In the genomic region with DNA sequence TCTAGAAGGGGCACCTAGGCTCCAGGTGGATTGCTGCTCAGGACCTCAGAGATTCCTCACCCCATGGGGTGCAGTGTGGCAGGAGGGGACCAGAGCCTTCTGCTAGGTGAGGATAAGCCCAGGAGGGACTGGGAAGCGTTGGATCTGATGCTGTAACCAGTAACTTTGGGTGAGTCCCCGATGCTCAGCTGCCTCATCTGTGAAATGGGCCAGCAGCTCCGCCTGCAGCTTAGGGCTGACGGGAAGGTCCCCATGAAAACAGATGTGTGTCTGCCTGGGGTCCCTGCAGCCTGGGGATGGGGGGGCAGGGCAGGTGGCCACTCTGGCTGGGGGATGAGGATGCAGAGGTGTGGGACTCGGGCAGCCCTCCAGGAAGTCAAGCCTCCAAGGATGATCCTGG, we compare ENCODE assay signal across 2 cellular contexts.
TF ChIP-seq lines count a peak whose summit lies in the region.

No MANE protein-coding gene starts in this region.

TF ChIP-seq in HepG2, 621 proteins besides CTCF, POLR2A, EP300 and RAD21:
- TF ChIP-seq ZNF83 (CRISPR knock-in tag; IDR thresholded peaks at IDR 0.05; ENCODE audit: borderline replicate concordance) = no peak
- TF ChIP-seq KDM2A (CRISPR knock-in tag; IDR thresholded peaks at IDR 0.05; ENCODE audit: borderline replicate concordance, low read depth) = no peak
- TF ChIP-seq RBFOX2 (IDR thresholded peaks at IDR 0.05; ENCODE audit: low read depth, low read length) = no peak
- peak; percentile 87 for TF ChIP-seq ZMYM3 (CRISPR knock-in tag; IDR thresholded peaks at IDR 0.05)
- no peak for TF ChIP-seq DNMT3B (CRISPR knock-in tag; conservative IDR thresholded peaks at IDR 0.05)
- TF ChIP-seq, protein P1, sequence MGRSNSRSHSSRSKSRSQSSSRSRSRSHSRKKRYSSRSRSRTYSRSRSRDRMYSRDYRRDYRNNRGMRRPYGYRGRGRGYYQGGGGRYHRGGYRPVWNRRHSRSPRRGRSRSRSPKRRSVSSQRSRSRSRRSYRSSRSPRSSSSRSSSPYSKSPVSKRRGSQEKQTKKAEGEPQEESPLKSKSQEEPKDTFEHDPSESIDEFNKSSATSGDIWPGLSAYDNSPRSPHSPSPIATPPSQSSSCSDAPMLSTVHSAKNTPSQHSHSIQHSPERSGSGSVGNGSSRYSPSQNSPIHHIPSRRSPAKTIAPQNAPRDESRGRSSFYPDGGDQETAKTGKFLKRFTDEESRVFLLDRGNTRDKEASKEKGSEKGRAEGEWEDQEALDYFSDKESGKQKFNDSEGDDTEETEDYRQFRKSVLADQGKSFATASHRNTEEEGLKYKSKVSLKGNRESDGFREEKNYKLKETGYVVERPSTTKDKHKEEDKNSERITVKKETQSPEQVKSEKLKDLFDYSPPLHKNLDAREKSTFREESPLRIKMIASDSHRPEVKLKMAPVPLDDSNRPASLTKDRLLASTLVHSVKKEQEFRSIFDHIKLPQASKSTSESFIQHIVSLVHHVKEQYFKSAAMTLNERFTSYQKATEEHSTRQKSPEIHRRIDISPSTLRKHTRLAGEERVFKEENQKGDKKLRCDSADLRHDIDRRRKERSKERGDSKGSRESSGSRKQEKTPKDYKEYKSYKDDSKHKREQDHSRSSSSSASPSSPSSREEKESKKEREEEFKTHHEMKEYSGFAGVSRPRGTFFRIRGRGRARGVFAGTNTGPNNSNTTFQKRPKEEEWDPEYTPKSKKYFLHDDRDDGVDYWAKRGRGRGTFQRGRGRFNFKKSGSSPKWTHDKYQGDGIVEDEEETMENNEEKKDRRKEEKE (IDR thresholded peaks at IDR 0.05) = no peak
- TF ChIP-seq ZZZ3 (CRISPR knock-in tag; IDR thresholded peaks at IDR 0.05; ENCODE audit: borderline replicate concordance) = no peak
- TF ChIP-seq ZNF629 (CRISPR knock-in tag; conservative IDR thresholded peaks at IDR 0.05) = peak; percentile 92

TF ChIP-seq in WTC11, 78 proteins besides CTCF, POLR2A, EP300 and RAD21:
- no peak for TF ChIP-seq ZNF423 (CRISPR knock-in tag; IDR thresholded peaks at IDR 0.05)
- 0 out of 2 replicates have a peak, but pooled peaks have one; percentile 28 for TF ChIP-seq GTF2I (CRISPR knock-in tag; conservative IDR thresholded peaks at IDR 0.05)
